In the genomic region with DNA sequence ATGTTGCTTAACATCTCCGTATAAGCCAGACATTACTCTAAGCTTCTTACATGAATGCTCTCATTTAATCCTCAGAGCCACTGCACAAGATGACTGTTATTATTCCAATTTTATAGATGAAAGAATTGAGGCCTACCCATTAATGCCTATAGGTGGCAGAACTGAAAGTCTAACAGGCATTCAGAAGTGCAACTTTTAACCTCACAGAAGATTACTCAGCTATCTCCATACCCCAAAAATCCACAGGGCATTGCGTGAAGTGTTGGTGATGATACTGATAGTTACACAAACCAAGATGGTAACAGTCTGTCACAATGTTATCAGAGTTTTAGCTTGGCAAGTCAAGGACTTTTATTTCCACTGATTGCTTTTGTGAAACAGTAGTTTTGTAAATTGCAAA, we compare ENCODE assay signal across 22 cellular contexts.
A peak's percentile ranks its signal among the peaks of the same experiment; 100 is the strongest.
DNase-seq lines count a peak whose midpoint lies in the region; ATAC-seq, FAIRE-seq and TF ChIP-seq lines count a peak whose summit lies in the region.
"Had no signal": no experiment of that assay in that cellular context is flagged by ENCODE, and none has a peak within 500 bp of the region (broad histone marks: within the 10 kb centered on the region; RNA-seq: fewer than 3 reads in every experiment).

No MANE protein-coding gene starts in this region.

- H3K27me3 Mint-ChIP-seq in chondrocyte (ENCODE audit: low read depth) (no peaks in the 10 kb centered on the region), T-helper 17 cell (no peaks in the 10 kb centered on the region)
- H3K27me3 Mint-ChIP-seq: CD8-positive, alpha-beta memory T cell; T-cell had no signal

- TF ChIP-seq CTCF in D721Med (IDR thresholded peaks at IDR 0.05; ENCODE audit: insufficient read depth, missing control alignments) (peak; percentile 48), chondrocyte (IDR thresholded peaks at IDR 0.05) (peak; percentile 18), retinal pigment epithelial cell (conservative IDR thresholded peaks at IDR 0.05; ENCODE audit: low read depth, low read length) (peak; percentile 21)

- H3K4me3 Mint-ChIP-seq in chondrocyte (ENCODE audit: unreplicated experiment), result no peak overlapping the region
- no peak overlapping the region for H3K4me3 Mint-ChIP-seq in T-helper 17 cell
- H3K4me3 Mint-ChIP-seq: CD8-positive, alpha-beta memory T cell; H9; T-cell had no signal

- no peaks in the 10 kb centered on the region for H3K9me3 ChIP-seq in T-helper 17 cell (ENCODE audit: control insufficient read depth, low read length, poor library complexity, severe bottlenecking)
- H3K9me3 ChIP-seq: SK-N-SH had no signal

- H3K9me3 Mint-ChIP-seq in chondrocyte (ENCODE audit: low read depth), result peaks cover 7% of the 10 kb centered on the region
- H3K9me3 Mint-ChIP-seq: H9 had no signal

- DNase-seq in D721Med (ENCODE audit: insufficient read length, low spot score) (no peak), NCI-H82 (lab: John Stamatoyannopoulos, UW) (peak; percentile 17), chondrocyte (ENCODE audit: low spot score) (no peak), retinal pigment epithelial cell (ENCODE audit: low read depth) (no peak), GOT3 (lab: John Stamatoyannopoulos, UW) (no peak), T-helper 17 cell (no peak)
- DNase-seq: CD8-positive, alpha-beta memory T cell; H9; KG1; NCI-H1048; NCI-H1436 treated with DMSO at 0.1 percent for 48 hours; NCI-H2029 treated with DMSO at 0.1 percent for 48 hours; NCI-H2171 treated with DMSO at 0.1 percent for 48 hours; NCI-H446 treated with DMSO at 0.1 percent for 48 hours; NCI-H748 treated with DMSO at 0.1 percent for 48 hours; Right ventricle myocardium superior; SK-N-SH; T-cell had no signal

- ATAC-seq in T-helper 17 cell (no peak), GM18511 (IDR thresholded peaks at IDR 0.05; ENCODE audit: unreplicated experiment) (no peak)
- ATAC-seq: T-cell had no signal

- H3K27ac Mint-ChIP-seq in chondrocyte (ENCODE audit: unreplicated experiment) (no peak overlapping the region), T-helper 17 cell (no peak overlapping the region)
- H3K27ac Mint-ChIP-seq: CD8-positive, alpha-beta memory T cell; H9; T-cell had no signal

- H3K4me3 ChIP-seq in retinal pigment epithelial cell (ENCODE audit: low read length), result no peak overlapping the region
- H3K4me3 ChIP-seq: BLaER1 had no signal

- FAIRE-seq in D721Med (lab: Jason Lieb, UNC), result peak; percentile 87
- FAIRE-seq: GM19239, RCC 7860 had no signal

- no peaks in the 10 kb centered on the region for H3K36me3 Mint-ChIP-seq in chondrocyte (ENCODE audit: low read depth)
- H3K36me3 Mint-ChIP-seq in T-helper 17 cell (ENCODE audit: low read depth), result no peaks in the 10 kb centered on the region
- H3K36me3 Mint-ChIP-seq: CD8-positive, alpha-beta memory T cell; T-cell had no signal

- H3K4me1 Mint-ChIP-seq in chondrocyte (ENCODE audit: low read depth) (peaks cover 5% of the 10 kb centered on the region), T-helper 17 cell (no peaks in the 10 kb centered on the region)
- H3K4me1 Mint-ChIP-seq: CD8-positive, alpha-beta memory T cell; T-cell had no signal
